ENCODE assay signal across 1 cellular context in genomic region chr7:101644879-101645278, GRCh38.
TF ChIP-seq lines count a peak whose summit lies in the region.

No MANE protein-coding gene starts in this region.

TF ChIP-seq in IMR-90, 13 proteins besides CTCF, POLR2A, EP300 and RAD21 (continued from another document):
- TF ChIP-seq ELK1 (IDR thresholded peaks at IDR 0.05; ENCODE audit: borderline replicate concordance, low read depth, low read length), result no peak
- TF ChIP-seq CHD1 (IDR thresholded peaks at IDR 0.05; ENCODE audit: low read depth, low read length), result no peak
